28 cellular contexts compared by ENCODE assay signal in genomic region chr2:69890881-69891280, GRCh38.
"Had no signal": no experiment of that assay in that cellular context is flagged by ENCODE, and none has a peak within 500 bp of the region (broad histone marks: within the 10 kb centered on the region; RNA-seq: fewer than 3 reads in every experiment).

No MANE protein-coding gene starts in this region.

- DNase-seq: activated B cell treated with CpG ODN at 0.5 μM for 24 hours; activated CD4-positive, alpha-beta T cell treated with anti-CD3 and anti-CD28 coated beads for 1 hour; activated CD4-positive, alpha-beta T cell treated with anti-CD3 and anti-CD28 coated beads, Interleukin-2, amount 10 ng/mL, durations not matched to agents 24 days and 14 days; activated CD4-positive, alpha-beta T cell treated with anti-CD3 and anti-CD28 coated beads, Interleukin-2, amount 50 U/mL, for 48 hours; activated CD8-positive, alpha-beta memory T cell treated with anti-CD3 and anti-CD28 coated beads, Interleukin-2, amount 10 ng/mL, durations not matched to agents 7 days and 5 days; activated effector memory CD4-positive, alpha-beta T cell treated with Interleukin-2 at 50 U/mL for 16 hours; activated naive CD4-positive, alpha-beta T cell; activated T-cell treated with anti-CD3 and anti-CD28 coated beads, Interleukin-2, amount 50 U/mL, for 24 hours; aorta; body of pancreas; NCI-H1048; NCI-H146; NCI-H187 treated with DMSO at 0.1 percent for 48 hours; NCI-H2081 treated with DMSO at 0.1 percent for 48 hours; NCI-H446; NCI-H524; NCI-H82; RPMI8226; T-cell; T-helper 2 cell; T1000 had no signal

- H3K27me3 ChIP-seq: body of pancreas had no signal

- H3K36me3 Mint-ChIP-seq: T-cell had no signal

- H3K4me3 ChIP-seq: body of pancreas, SK-N-MC had no signal

- FAIRE-seq: TTC549 had no signal

- H3K27me3 Mint-ChIP-seq: activated B cell treated with CpG ODN at 0.5 μM for 24 hours; activated CD4-positive, alpha-beta T cell treated with anti-CD3 and anti-CD28 coated beads, Interleukin-2, amount 10 ng/mL, durations not matched to agents 24 days and 14 days; activated CD8-positive, alpha-beta memory T cell treated with anti-CD3 and anti-CD28 coated beads, Interleukin-2, amount 10 ng/mL, durations not matched to agents 7 days and 5 days; activated naive CD4-positive, alpha-beta T cell treated with anti-CD3 and anti-CD28 coated beads, Interleukin-2, amount 50 U/mL, for 24 hours; activated T-cell treated with anti-CD3 and anti-CD28 coated beads, Interleukin-2, amount 50 U/mL, for 24 hours; central memory CD8-positive, alpha-beta T cell; T-cell had no signal

- H3K27ac Mint-ChIP-seq: activated B cell treated with CpG ODN at 0.5 μM for 24 hours; activated CD4-positive, alpha-beta T cell treated with anti-CD3 and anti-CD28 coated beads, Interleukin-2, amount 10 ng/mL, durations not matched to agents 24 days and 14 days; activated CD8-positive, alpha-beta memory T cell treated with anti-CD3 and anti-CD28 coated beads, Interleukin-2, amount 10 ng/mL, durations not matched to agents 7 days and 5 days; activated naive CD4-positive, alpha-beta T cell treated with anti-CD3 and anti-CD28 coated beads, Interleukin-2, amount 50 U/mL, for 24 hours; activated T-cell treated with anti-CD3 and anti-CD28 coated beads, Interleukin-2, amount 50 U/mL, for 24 hours; activated T-helper 1 cell treated with anti-CD3 and anti-CD28 coated beads, Interleukin-12 subunit alpha, Interleukin-12 subunit beta, Interleukin-2, Interleukin-4 antibody, amounts not matched to agents 30 ng/mL and 10 ng/mL and 1 ng/mL, durations not matched to agents 14 hours and 24 hours and 36 hours; T-cell had no signal

- H3K9me3 ChIP-seq: body of pancreas had no signal

- H3K27ac ChIP-seq: body of pancreas, SK-N-MC had no signal

- H3K4me3 Mint-ChIP-seq: activated B cell treated with CpG ODN at 0.5 μM for 24 hours; activated CD4-positive, alpha-beta T cell treated with anti-CD3 and anti-CD28 coated beads, Interleukin-2, amount 10 ng/mL, durations not matched to agents 24 days and 14 days; activated CD8-positive, alpha-beta memory T cell treated with anti-CD3 and anti-CD28 coated beads, Interleukin-2, amount 10 ng/mL, durations not matched to agents 7 days and 5 days; activated naive CD4-positive, alpha-beta T cell treated with anti-CD3 and anti-CD28 coated beads, Interleukin-2, amount 50 U/mL, for 24 hours; activated T-cell treated with anti-CD3 and anti-CD28 coated beads, Interleukin-2, amount 50 U/mL, for 24 hours; activated T-helper 1 cell treated with anti-CD3 and anti-CD28 coated beads, Interleukin-12 subunit alpha, Interleukin-12 subunit beta, Interleukin-2, Interleukin-4 antibody, amounts not matched to agents 30 ng/mL and 10 ng/mL and 1 ng/mL, durations not matched to agents 14 hours and 24 hours and 36 hours; central memory CD8-positive, alpha-beta T cell; T-cell had no signal

- H3K9me3 Mint-ChIP-seq: activated B cell treated with CpG ODN at 0.5 μM for 24 hours; activated naive CD4-positive, alpha-beta T cell treated with anti-CD3 and anti-CD28 coated beads, Interleukin-2, amount 50 U/mL, for 24 hours; activated T-cell treated with anti-CD3 and anti-CD28 coated beads, Interleukin-2, amount 50 U/mL, for 24 hours; central memory CD8-positive, alpha-beta T cell had no signal

- ATAC-seq: activated CD8-positive, alpha-beta memory T cell treated with anti-CD3 and anti-CD28 coated beads, Interleukin-2, amount 10 ng/mL, durations not matched to agents 7 days and 5 days; body of pancreas; Panc1; Right ventricle myocardium inferior; T-cell had no signal
